11 cellular contexts compared by ENCODE assay signal in the genomic region with DNA sequence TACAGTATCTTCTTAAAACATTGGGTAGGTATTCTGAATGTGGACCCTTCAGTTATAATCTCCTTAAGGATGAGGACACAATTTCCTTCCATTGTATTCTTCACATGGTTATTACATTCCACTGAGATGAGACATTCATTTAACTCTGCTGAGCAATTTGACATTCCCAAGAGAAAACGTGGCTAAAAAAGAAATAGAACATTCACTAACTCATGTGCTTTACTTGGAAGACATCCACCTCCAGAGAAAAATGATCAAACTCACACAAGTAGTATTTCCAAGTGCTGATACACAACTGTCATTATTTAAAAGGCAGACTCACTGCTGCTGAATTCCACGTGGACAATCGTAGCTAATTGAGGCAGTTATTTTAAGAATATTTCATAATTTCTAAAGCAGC.
A peak's percentile ranks its signal among the peaks of the same experiment; 100 is the strongest.
DNase-seq lines count a peak whose midpoint lies in the region; ATAC-seq and TF ChIP-seq lines count a peak whose summit lies in the region.
"Had no signal": no experiment of that assay in that cellular context is flagged by ENCODE, and none has a peak within 500 bp of the region (broad histone marks: within the 10 kb centered on the region; RNA-seq: fewer than 3 reads in every experiment).

No MANE protein-coding gene starts in this region.

- ATAC-seq in HG03439 (IDR thresholded peaks at IDR 0.05; ENCODE audit: unreplicated experiment): no peak

- H3K4me3 Mint-ChIP-seq in chondrocyte (ENCODE audit: unreplicated experiment): no peak overlapping the region

- H3K36me3 ChIP-seq in vagina: no peaks in the 10 kb centered on the region
- H3K36me3 ChIP-seq: BLaER1 had no signal

- H3K4me3 ChIP-seq in vagina: no peak overlapping the region
- H3K4me3 ChIP-seq: BLaER1 had no signal

- no peak for TF ChIP-seq CTCF in chondrocyte (IDR thresholded peaks at IDR 0.05)
- no peak for TF ChIP-seq CTCF in vagina (IDR thresholded peaks at IDR 0.05)

- no peaks in the 10 kb centered on the region for H3K27me3 Mint-ChIP-seq in chondrocyte (ENCODE audit: low read depth)

- peaks cover 43% of the 10 kb centered on the region for H3K4me1 ChIP-seq in vagina
- H3K4me1 ChIP-seq: BLaER1 had no signal

- peak; percentile 94 for DNase-seq in A172 (ENCODE audit: low spot score)
- DNase-seq in LHCN-M2 (ENCODE audit: low read depth): peak; percentile 98
- DNase-seq in chondrocyte (ENCODE audit: low spot score): no peak
- DNase-seq in left kidney (ENCODE audit: low read depth, low spot score): peak; percentile 13
- DNase-seq in mesenteric fat pad (ENCODE audit: low spot score): no peak
- no peak for DNase-seq in vagina (ENCODE audit: extremely low spot score in 2 of 2)
- no peak for DNase-seq in SK-N-DZ (ENCODE audit: low spot score)
- DNase-seq: KBM-7, OCI-M1 had no signal

- H3K27ac Mint-ChIP-seq in chondrocyte (ENCODE audit: unreplicated experiment): peak overlapping the region; percentile 87

- H3K36me3 Mint-ChIP-seq in chondrocyte (ENCODE audit: low read depth): no peaks in the 10 kb centered on the region

- H3K9me3 Mint-ChIP-seq in chondrocyte (ENCODE audit: low read depth): peaks cover 3% of the 10 kb centered on the region

- no peak overlapping the region for H3K27ac ChIP-seq in vagina
- H3K27ac ChIP-seq: BLaER1 had no signal

- intact Hi-C loops in vagina (cut with DNase I): no loop called here

- no peaks in the 10 kb centered on the region for H3K27me3 ChIP-seq in vagina
- H3K27me3 ChIP-seq: BLaER1 had no signal

- no peak for TF ChIP-seq POLR2A in vagina (IDR thresholded peaks at IDR 0.05)

- no peaks in the 10 kb centered on the region for H3K9me3 ChIP-seq in vagina
- H3K9me3 ChIP-seq: BLaER1 had no signal

- H3K4me1 Mint-ChIP-seq in chondrocyte (ENCODE audit: low read depth): peaks cover 64% of the 10 kb centered on the region

Comparison
In these comparisons a context has a peak if more than half of its experiments do, and no peak if none do; other contexts are left out.
1. DNase-seq: peak in A172 (single experiment), LHCN-M2 (single experiment) and left kidney (single experiment); none in chondrocyte (single experiment), mesenteric fat pad (single experiment), vagina (0 of 2) and SK-N-DZ (single experiment).